In the genomic region with DNA sequence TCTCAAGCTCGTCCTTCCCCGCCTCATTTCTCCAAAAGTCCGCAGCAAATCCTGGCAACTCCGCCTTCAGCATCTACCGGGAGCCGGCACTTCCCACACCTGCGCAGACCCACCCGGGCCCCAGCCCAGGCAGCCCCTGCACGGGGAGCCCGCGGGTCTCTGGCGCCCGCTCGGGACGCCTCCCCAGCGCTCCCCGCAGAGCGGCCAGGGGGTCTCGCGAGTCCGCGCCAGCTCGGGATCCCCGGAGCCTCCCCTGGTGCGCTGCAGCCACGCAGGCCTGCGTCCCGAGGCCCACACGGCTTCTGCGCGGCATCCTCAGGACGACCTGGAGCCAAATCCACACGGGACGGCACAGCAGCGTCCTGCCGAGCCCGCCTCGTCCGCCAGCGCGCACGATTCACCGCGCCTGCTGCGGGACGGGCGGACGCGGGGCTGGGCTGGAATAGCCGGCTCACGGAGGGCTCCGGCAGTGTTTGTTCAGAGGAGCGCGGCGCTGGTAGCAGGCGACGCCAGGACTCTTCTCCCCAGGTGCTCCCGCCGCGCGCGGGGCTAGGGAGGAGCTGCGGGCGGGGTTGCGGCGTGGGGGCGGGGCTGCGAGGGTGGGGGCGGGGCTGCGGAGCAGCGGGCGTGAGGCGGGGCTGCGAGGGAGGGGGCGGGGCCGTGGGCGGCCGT, we compare ENCODE assay signal across 1 cellular context.
TF ChIP-seq lines count a peak whose summit lies in the region.

No MANE protein-coding gene starts in this region.

TF ChIP-seq in HepG2, 621 proteins besides CTCF, POLR2A, EP300 and RAD21 (continued from another document and continues in another):
- TF ChIP-seq, protein P1, sequence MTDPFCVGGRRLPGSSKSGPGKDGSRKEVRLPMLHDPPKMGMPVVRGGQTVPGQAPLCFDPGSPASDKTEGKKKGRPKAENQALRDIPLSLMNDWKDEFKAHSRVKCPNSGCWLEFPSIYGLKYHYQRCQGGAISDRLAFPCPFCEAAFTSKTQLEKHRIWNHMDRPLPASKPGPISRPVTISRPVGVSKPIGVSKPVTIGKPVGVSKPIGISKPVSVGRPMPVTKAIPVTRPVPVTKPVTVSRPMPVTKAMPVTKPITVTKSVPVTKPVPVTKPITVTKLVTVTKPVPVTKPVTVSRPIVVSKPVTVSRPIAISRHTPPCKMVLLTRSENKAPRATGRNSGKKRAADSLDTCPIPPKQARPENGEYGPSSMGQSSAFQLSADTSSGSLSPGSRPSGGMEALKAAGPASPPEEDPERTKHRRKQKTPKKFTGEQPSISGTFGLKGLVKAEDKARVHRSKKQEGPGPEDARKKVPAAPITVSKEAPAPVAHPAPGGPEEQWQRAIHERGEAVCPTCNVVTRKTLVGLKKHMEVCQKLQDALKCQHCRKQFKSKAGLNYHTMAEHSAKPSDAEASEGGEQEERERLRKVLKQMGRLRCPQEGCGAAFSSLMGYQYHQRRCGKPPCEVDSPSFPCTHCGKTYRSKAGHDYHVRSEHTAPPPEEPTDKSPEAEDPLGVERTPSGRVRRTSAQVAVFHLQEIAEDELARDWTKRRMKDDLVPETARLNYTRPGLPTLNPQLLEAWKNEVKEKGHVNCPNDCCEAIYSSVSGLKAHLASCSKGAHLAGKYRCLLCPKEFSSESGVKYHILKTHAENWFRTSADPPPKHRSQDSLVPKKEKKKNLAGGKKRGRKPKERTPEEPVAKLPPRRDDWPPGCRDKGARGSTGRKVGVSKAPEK (CRISPR knock-in tag; IDR thresholded peaks at IDR 0.05; ENCODE audit: borderline replicate concordance): no peak
- no peak for TF ChIP-seq ZNF230 (CRISPR knock-in tag; IDR thresholded peaks at IDR 0.05)
- no peak for TF ChIP-seq ZBTB40 (IDR thresholded peaks at IDR 0.05)
- TF ChIP-seq ZBTB40 (CRISPR knock-in tag; IDR thresholded peaks at IDR 0.05): no peak
- no peak for TF ChIP-seq CBX5 (CRISPR knock-in tag; IDR thresholded peaks at IDR 0.05; ENCODE audit: borderline replicate concordance)
- no peak for TF ChIP-seq NKX3-1 (CRISPR knock-in tag; IDR thresholded peaks at IDR 0.05)
- no peak for TF ChIP-seq XRCC5 (optimal IDR thresholded peaks at IDR 0.05; ENCODE audit: low read length)
- no peak for TF ChIP-seq AGO2 (optimal IDR thresholded peaks at IDR 0.05; ENCODE audit: low read depth, low read length)
- no peak for TF ChIP-seq TP53 (CRISPR knock-in tag; conservative IDR thresholded peaks at IDR 0.05)
- TF ChIP-seq, protein P2, sequence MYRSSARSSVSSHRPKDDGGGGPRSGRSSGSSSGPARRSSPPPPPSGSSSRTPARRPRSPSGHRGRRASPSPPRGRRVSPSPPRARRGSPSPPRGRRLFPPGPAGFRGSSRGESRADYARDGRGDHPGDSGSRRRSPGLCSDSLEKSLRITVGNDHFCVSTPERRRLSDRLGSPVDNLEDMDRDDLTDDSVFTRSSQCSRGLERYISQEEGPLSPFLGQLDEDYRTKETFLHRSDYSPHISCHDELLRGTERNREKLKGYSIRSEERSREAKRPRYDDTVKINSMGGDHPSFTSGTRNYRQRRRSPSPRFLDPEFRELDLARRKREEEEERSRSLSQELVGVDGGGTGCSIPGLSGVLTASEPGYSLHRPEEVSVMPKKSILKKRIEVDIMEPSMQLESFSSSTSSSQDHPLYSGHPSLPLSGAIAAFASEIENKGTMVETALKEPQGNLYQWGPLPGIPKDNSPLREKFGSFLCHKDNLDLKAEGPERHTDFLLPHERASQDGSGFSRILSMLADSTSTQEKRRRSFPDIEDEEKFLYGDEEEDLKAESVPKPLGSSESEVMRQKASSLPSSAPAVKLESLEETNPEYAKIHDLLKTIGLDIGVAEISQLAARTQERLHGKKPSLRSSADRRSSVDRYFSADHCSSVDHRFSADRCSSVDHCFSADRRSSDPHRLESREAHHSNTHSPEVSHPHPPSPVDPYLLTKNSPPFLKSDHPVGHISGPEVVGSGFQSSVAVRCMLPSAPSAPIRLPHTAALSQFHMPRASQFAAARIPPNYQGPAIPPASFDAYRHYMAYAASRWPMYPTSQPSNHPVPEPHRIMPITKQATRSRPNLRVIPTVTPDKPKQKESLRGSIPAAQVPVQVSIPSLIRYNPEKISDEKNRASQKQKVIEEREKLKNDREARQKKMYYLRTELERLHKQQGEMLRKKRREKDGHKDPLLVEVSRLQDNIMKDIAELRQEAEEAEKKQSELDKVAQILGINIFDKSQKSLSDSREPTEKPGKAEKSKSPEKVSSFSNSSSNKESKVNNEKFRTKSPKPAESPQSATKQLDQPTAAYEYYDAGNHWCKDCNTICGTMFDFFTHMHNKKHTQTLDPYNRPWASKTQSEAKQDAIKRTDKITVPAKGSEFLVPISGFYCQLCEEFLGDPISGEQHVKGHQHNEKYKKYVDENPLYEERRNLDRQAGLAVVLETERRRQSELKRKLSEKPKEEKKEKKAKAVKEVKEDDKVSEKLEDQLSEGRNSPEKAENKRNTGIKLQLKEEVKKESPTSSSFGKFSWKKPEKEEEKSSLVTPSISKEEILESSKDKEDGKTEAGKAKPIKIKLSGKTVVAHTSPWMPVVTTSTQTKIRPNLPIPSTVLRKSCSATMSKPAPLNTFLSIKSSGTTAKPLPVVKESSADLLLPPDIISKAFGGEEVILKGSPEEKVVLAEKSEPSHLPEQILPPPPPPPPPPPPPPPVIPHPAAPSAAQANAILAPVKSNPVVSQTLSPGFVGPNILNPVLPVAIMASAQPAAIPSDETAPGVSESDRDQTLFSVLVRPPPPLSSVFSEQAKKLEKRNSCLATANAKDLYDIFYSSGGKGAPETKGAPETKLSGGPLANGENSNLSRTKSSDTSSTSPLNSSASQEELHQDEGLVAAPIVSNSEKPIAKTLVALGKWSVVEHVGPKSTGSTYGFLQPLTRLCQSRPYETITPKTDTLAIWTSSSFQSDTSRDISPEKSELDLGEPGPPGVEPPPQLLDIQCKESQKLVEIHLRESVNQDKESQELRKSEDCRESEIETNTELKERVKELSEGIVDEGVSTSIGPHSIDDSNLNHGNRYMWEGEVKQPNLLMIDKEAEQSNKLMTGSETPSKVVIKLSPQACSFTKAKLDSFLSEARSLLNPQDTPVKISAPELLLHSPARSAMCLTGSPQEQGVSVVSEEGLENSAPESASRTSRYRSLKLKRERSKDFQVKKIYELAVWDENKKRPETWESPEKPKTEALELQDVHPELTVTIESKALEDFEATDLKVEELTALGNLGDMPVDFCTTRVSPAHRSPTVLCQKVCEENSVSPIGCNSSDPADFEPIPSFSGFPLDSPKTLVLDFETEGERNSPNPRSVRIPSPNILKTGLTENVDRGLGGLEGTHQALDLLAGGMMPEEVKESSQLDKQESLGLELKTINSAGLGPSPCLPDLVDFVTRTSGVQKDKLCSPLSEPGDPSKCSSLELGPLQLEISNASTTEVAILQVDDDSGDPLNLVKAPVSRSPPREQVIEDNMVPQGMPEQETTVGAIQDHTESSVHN (CRISPR knock-in tag; IDR thresholded peaks at IDR 0.05): no peak
- no peak for TF ChIP-seq ZNF552 (CRISPR knock-in tag; IDR thresholded peaks at IDR 0.05; ENCODE audit: borderline replicate concordance)
- TF ChIP-seq TCF7L2 (IDR thresholded peaks at IDR 0.05; ENCODE audit: low read depth, low read length): no peak
- no peak for TF ChIP-seq SOX13 (IDR thresholded peaks at IDR 0.05)
- no peak for TF ChIP-seq SOX13 (CRISPR knock-in tag; conservative IDR thresholded peaks at IDR 0.05 in 1 of 2, IDR thresholded peaks at IDR 0.05 in 1 of 2)
- TF ChIP-seq, protein P3, sequence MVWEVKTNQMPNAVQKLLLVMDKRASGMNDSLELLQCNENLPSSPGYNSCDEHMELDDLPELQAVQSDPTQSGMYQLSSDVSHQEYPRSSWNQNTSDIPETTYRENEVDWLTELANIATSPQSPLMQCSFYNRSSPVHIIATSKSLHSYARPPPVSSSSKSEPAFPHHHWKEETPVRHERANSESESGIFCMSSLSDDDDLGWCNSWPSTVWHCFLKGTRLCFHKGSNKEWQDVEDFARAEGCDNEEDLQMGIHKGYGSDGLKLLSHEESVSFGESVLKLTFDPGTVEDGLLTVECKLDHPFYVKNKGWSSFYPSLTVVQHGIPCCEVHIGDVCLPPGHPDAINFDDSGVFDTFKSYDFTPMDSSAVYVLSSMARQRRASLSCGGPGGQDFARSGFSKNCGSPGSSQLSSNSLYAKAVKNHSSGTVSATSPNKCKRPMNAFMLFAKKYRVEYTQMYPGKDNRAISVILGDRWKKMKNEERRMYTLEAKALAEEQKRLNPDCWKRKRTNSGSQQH (CRISPR knock-in tag; IDR thresholded peaks at IDR 0.05; ENCODE audit: low read depth): no peak
- no peak for TF ChIP-seq RBM39 (IDR thresholded peaks at IDR 0.05; ENCODE audit: low read depth, low read length, poor library complexity, severe bottlenecking)
- TF ChIP-seq NRL (CRISPR knock-in tag; IDR thresholded peaks at IDR 0.05; ENCODE audit: borderline replicate concordance): no peak
- no peak for TF ChIP-seq ARNT (IDR thresholded peaks at IDR 0.05)
- no peak for TF ChIP-seq ZNF275 (CRISPR knock-in tag; IDR thresholded peaks at IDR 0.05; ENCODE audit: borderline replicate concordance)
- no peak for TF ChIP-seq ATF4 (CRISPR knock-in tag; IDR thresholded peaks at IDR 0.05)
- 0 out of 2 replicates have a peak, but pooled peaks have one; percentile 32 for TF ChIP-seq ZNF572 (CRISPR knock-in tag; IDR thresholded peaks at IDR 0.05)
- no peak for TF ChIP-seq JUN (CRISPR knock-in tag; IDR thresholded peaks at IDR 0.05)
- no peak for TF ChIP-seq ZNF883 (CRISPR knock-in tag; IDR thresholded peaks at IDR 0.05; ENCODE audit: not compliant biosample characterization)
- TF ChIP-seq ZBTB34 (CRISPR knock-in tag; IDR thresholded peaks at IDR 0.05): no peak
- TF ChIP-seq ZSCAN25 (CRISPR knock-in tag; IDR thresholded peaks at IDR 0.05): no peak
